Comparison of ENCODE assay signal across 12 cellular contexts in genomic region chr5:16737173-16737572, GRCh38.
DNase-seq lines count a peak whose midpoint lies in the region; ATAC-seq and TF ChIP-seq lines count a peak whose summit lies in the region.
"Had no signal": no experiment of that assay in that cellular context is flagged by ENCODE, and none has a peak within 500 bp of the region (broad histone marks: within the 10 kb centered on the region; RNA-seq: fewer than 3 reads in every experiment).

No MANE protein-coding gene starts in this region.

- H3K27ac Mint-ChIP-seq in stimulated activated naive CD8-positive, alpha-beta T cell treated with anti-CD3 and anti-CD28 coated beads, Interleukin-15, amount 100 ng/mL, for 72 hours: no peak overlapping the region
- H3K27ac Mint-ChIP-seq in activated CD8-positive, alpha-beta T cell treated with anti-CD3 and anti-CD28 coated beads for 36 hours: no peak overlapping the region

- no peak for DNase-seq in stimulated activated naive CD8-positive, alpha-beta T cell treated with anti-CD3 and anti-CD28 coated beads, Interleukin-15, amount 100 ng/mL, for 72 hours
- no peak for DNase-seq in stimulated activated naive CD8-positive, alpha-beta T cell treated with anti-CD3 and anti-CD28 coated beads, Interleukin-15, Interleukin-2, amounts not matched to agents 100 U/mL and 50 U/mL, for 24 hours
- no peak for DNase-seq in osteoblast (ENCODE audit: insufficient read length, low spot score, missing footprints)
- DNase-seq in activated CD8-positive, alpha-beta T cell treated with anti-CD3 and anti-CD28 coated beads for 36 hours: no peak
- no peak for DNase-seq in NCI-H345 treated with DMSO at 0.1 percent for 48 hours (lab: John Stamatoyannopoulos, UW; ENCODE audit: unreplicated experiment)
- DNase-seq: activated T-cell treated with anti-CD3 and anti-CD28 coated beads, Interleukin-2, amount 50 U/mL, for 4 hours; NCI-H446 treated with DMSO at 0.1 percent for 48 hours had no signal

- POLR2A ChIA-PET in activated CD8-positive, alpha-beta T cell treated with anti-CD3 and anti-CD28 coated beads for 36 hours (lab: Charles Lee): no interaction called here

- TF ChIP-seq CTCF in osteoblast (IDR thresholded peaks at IDR 0.05; ENCODE audit: extremely low read depth, low read depth, low read length): no peak
- TF ChIP-seq CTCF in activated CD8-positive, alpha-beta T cell treated with anti-CD3 and anti-CD28 coated beads for 36 hours (IDR thresholded peaks at IDR 0.05): no peak

- H3K36me3 ChIP-seq in mucosa of rectum (ENCODE audit: control insufficient read depth in 2 of 2, insufficient read depth in 2 of 2, low read length in 2 of 2) (peaks cover 5 to 6% of the 10 kb centered on the region in 2 donors), osteoblast (ENCODE audit: insufficient read depth, low read length) (peaks cover 16% of the 10 kb centered on the region)
- H3K36me3 ChIP-seq: ascending aorta, tibial nerve had no signal

- H2AFZ ChIP-seq in osteoblast (ENCODE audit: low read length): no peak overlapping the region

- ATAC-seq in stimulated activated naive CD8-positive, alpha-beta T cell treated with anti-CD3 and anti-CD28 coated beads, Interleukin-15, amount 100 ng/mL, for 72 hours: peak; percentile 53
- no peak for ATAC-seq in stimulated activated naive CD8-positive, alpha-beta T cell treated with anti-CD3 and anti-CD28 coated beads, Interleukin-15, Interleukin-2, amounts not matched to agents 100 U/mL and 50 U/mL, for 24 hours
- ATAC-seq in HG03469 (IDR thresholded peaks at IDR 0.05; ENCODE audit: unreplicated experiment): no peak
- ATAC-seq in activated CD8-positive, alpha-beta T cell treated with anti-CD3 and anti-CD28 coated beads for 36 hours: no peak
- ATAC-seq: activated T-cell treated with anti-CD3 and anti-CD28 coated beads, Interleukin-2, amount 50 U/mL, for 4 hours had no signal

- no peak overlapping the region for H3K4me3 Mint-ChIP-seq in stimulated activated naive CD8-positive, alpha-beta T cell treated with anti-CD3 and anti-CD28 coated beads, Interleukin-15, amount 100 ng/mL, for 72 hours
- H3K4me3 Mint-ChIP-seq in activated CD8-positive, alpha-beta T cell treated with anti-CD3 and anti-CD28 coated beads for 36 hours: no peak overlapping the region
- H3K4me3 Mint-ChIP-seq: activated T-cell treated with anti-CD3 and anti-CD28 coated beads, Interleukin-2, amount 50 U/mL, for 4 hours had no signal

- CTCF ChIA-PET in activated CD8-positive, alpha-beta T cell treated with anti-CD3 and anti-CD28 coated beads for 36 hours (lab: Charles Lee): no interaction called here

- peak overlapping the region in 1 of 2 donors; percentile 2 for H3K9ac ChIP-seq in mucosa of rectum (ENCODE audit: low read depth in 1 of 2, low read length in 2 of 2)

- peak overlapping the region; percentile 7 for H3K27ac ChIP-seq in cingulate gyrus (ENCODE audit: low read depth, low read length)
- peak overlapping the region; percentile 69 to 79 for H3K27ac ChIP-seq in mucosa of rectum (ENCODE audit: low read depth in 2 of 2, low read length in 2 of 2)
- no peak overlapping the region for H3K27ac ChIP-seq in osteoblast (ENCODE audit: low read depth, low read length)
- H3K27ac ChIP-seq: ascending aorta, tibial nerve had no signal

- no peaks in the 10 kb centered on the region for H4K20me1 ChIP-seq in osteoblast (ENCODE audit: insufficient read depth, low read length)

- peaks cover 18 to 26% of the 10 kb centered on the region in 2 donors for H3K4me1 ChIP-seq in mucosa of rectum (ENCODE audit: control insufficient read depth in 2 of 2, insufficient read depth in 2 of 2, low read length in 2 of 2)
- H3K4me1 ChIP-seq in osteoblast (ENCODE audit: insufficient read depth, low read length): peaks cover 7% of the 10 kb centered on the region
- H3K4me1 ChIP-seq: ascending aorta had no signal

- H3K36me3 Mint-ChIP-seq in activated CD8-positive, alpha-beta T cell treated with anti-CD3 and anti-CD28 coated beads for 36 hours (ENCODE audit: low read depth): no peaks in the 10 kb centered on the region

- H3K27me3 ChIP-seq in mucosa of rectum (ENCODE audit: control insufficient read depth in 2 of 2, insufficient read depth in 2 of 2, low read length in 2 of 2): no peaks in the 10 kb centered on the region
- no peaks in the 10 kb centered on the region for H3K27me3 ChIP-seq in osteoblast (ENCODE audit: insufficient read depth, low read length)
- H3K27me3 ChIP-seq: ascending aorta, tibial nerve had no signal

- no peaks in the 10 kb centered on the region for H3K9me3 Mint-ChIP-seq in stimulated activated naive CD8-positive, alpha-beta T cell treated with anti-CD3 and anti-CD28 coated beads, Interleukin-15, amount 100 ng/mL, for 72 hours
- no peaks in the 10 kb centered on the region for H3K9me3 Mint-ChIP-seq in activated CD8-positive, alpha-beta T cell treated with anti-CD3 and anti-CD28 coated beads for 36 hours
- H3K9me3 Mint-ChIP-seq: activated T-cell treated with anti-CD3 and anti-CD28 coated beads, Interleukin-2, amount 50 U/mL, for 4 hours had no signal

- H3K79me2 ChIP-seq in osteoblast (ENCODE audit: insufficient read depth, low read length): peaks cover 22% of the 10 kb centered on the region

- H3K4me2 ChIP-seq in osteoblast (ENCODE audit: insufficient read depth, low read length): no peak overlapping the region

- no peaks in the 10 kb centered on the region for H3K9me3 ChIP-seq in mucosa of rectum (ENCODE audit: control insufficient read depth in 2 of 2, low read length in 2 of 2)
- H3K9me3 ChIP-seq in osteoblast (ENCODE audit: low read depth, low read length): no peaks in the 10 kb centered on the region
- H3K9me3 ChIP-seq: ascending aorta, tibial nerve had no signal

- intact Hi-C loops in activated CD8-positive, alpha-beta T cell treated with anti-CD3 and anti-CD28 coated beads for 36 hours (cut with micrococcal nuclease): no loop called here

- peaks cover 18% of the 10 kb centered on the region for H3K27me3 Mint-ChIP-seq in stimulated activated naive CD8-positive, alpha-beta T cell treated with anti-CD3 and anti-CD28 coated beads, Interleukin-15, amount 100 ng/mL, for 72 hours
- peaks cover 11% of the 10 kb centered on the region for H3K27me3 Mint-ChIP-seq in activated CD8-positive, alpha-beta T cell treated with anti-CD3 and anti-CD28 coated beads for 36 hours

- H3K4me3 ChIP-seq in mucosa of rectum (ENCODE audit: low read length in 2 of 2): peak overlapping the region; percentile 19 to 60
- no peak overlapping the region for H3K4me3 ChIP-seq in osteoblast (ENCODE audit: insufficient read depth, low read length)
- H3K4me3 ChIP-seq: ascending aorta, tibial nerve had no signal

- no peaks in the 10 kb centered on the region for H3K4me1 Mint-ChIP-seq in stimulated activated naive CD8-positive, alpha-beta T cell treated with anti-CD3 and anti-CD28 coated beads, Interleukin-15, amount 100 ng/mL, for 72 hours
- no peaks in the 10 kb centered on the region for H3K4me1 Mint-ChIP-seq in activated CD8-positive, alpha-beta T cell treated with anti-CD3 and anti-CD28 coated beads for 36 hours (ENCODE audit: low read depth)
